1 cellular context compared by ENCODE assay signal in genomic region chr3:158127250-158128219, GRCh38.
A peak's percentile ranks its signal among the peaks of the same experiment; 100 is the strongest.
TF ChIP-seq lines count a peak whose summit lies in the region.

No MANE protein-coding gene starts in this region.

TF ChIP-seq in GM12878, 131 proteins besides CTCF, POLR2A, EP300 and RAD21:
- TF ChIP-seq ZBTB33 (IDR thresholded peaks at IDR 0.05) (peak; percentile 68; the same call in 1 of the 2 replicates), MXI1 (IDR thresholded peaks at IDR 0.05; ENCODE audit: low read depth, low read length) (no peak), TBL1XR1 (IDR thresholded peaks at IDR 0.05; ENCODE audit: low read depth, low read length) (no peak), CBFB (IDR thresholded peaks at IDR 0.05; ENCODE audit: low read depth) (no peak), ETV6 (conservative IDR thresholded peaks at IDR 0.05 in 1 of 2, IDR thresholded peaks at IDR 0.05 in 1 of 2; ENCODE audit: borderline replicate concordance in 1 of 2, low read depth in 1 of 2) (no peak), RUNX3 (IDR thresholded peaks at IDR 0.05; ENCODE audit: low read length) (peak; percentile 85), HDAC2 (IDR thresholded peaks at IDR 0.05) (no peak), TCF7 (IDR thresholded peaks at IDR 0.05; ENCODE audit: borderline replicate concordance) (peak; percentile 84), RBBP5 (conservative IDR thresholded peaks at IDR 0.05) (no peak), BCL11A (IDR thresholded peaks at IDR 0.05; ENCODE audit: low read depth, low read length) (no peak), CEBPB (IDR thresholded peaks at IDR 0.05; ENCODE audit: borderline replicate concordance in 1 of 2, low read depth in 2 of 2, low read length in 2 of 2) (no peak), CREB1 (IDR thresholded peaks at IDR 0.05; ENCODE audit: low read depth) (no peak), EED (IDR thresholded peaks at IDR 0.05; ENCODE audit: low read depth) (no peak), TARDBP (IDR thresholded peaks at IDR 0.05; ENCODE audit: borderline replicate concordance) (no peak), SREBF2 (IDR thresholded peaks at IDR 0.05; ENCODE audit: low read length) (no peak), E2F8 (IDR thresholded peaks at IDR 0.05; ENCODE audit: low read depth, partially characterized antibody) (no peak), RELA (IDR thresholded peaks at IDR 0.05; ENCODE audit: borderline replicate concordance, partially characterized antibody) (no peak), ZZZ3 (IDR thresholded peaks at IDR 0.05; ENCODE audit: control insufficient read depth, insufficient read length, low read depth) (no peak), NFIC (IDR thresholded peaks at IDR 0.05; ENCODE audit: low read depth, low read length) (no peak), MYB (IDR thresholded peaks at IDR 0.05; ENCODE audit: borderline replicate concordance, low read depth, low read length) (no peak)
